In the genomic region with DNA sequence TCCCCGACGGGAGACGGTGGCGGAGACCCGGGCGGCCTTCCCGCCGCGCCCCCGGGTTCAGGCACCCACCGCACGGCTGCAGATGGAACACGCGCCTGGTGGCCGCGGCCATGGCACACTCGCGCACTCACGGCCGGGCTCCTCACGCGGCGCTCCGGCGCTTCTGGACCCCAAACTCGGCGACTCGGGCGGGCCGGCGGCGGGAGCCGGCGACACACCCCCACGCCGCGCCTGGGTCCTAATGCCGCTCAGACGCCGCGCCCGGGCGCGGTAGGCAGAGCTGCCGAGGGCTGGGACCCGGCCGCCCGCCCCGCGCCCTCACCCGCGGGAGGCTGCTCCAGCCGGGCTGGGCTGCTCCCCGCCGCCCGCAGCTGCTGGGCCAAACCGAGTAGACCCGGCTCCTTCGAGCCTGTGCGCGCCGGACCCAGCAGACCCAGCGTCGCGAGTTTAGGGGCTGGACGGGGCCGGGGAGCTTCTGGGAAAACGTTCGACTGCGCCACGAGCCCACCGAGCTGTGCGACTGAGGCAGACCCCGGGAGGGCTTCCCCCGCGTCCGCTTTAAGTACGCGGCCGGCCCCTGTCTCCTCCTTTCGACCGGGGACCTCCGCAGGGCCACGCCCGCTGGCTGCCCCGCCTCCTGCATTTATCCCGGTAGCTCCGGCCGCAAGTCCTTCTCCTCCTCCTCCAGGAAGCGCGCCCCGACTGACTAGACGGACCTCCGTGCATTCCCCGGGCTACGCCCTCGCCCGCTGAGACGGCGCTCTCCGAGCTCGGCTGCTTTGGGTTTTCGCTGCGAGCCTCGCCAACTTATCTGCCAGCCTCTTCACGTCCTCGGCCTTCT, we compare ENCODE assay signal across 1 cellular context.
TF ChIP-seq lines count a peak whose summit lies in the region.

A gene (minus strand): TSS at position 165 of the 841 bp plus-strand sequence. CDS start 53 bp downstream, at position 112.

TF ChIP-seq in HepG2, 621 proteins besides CTCF, POLR2A, EP300 and RAD21 (continued from another document and continues in another):
- TF ChIP-seq, protein P1, sequence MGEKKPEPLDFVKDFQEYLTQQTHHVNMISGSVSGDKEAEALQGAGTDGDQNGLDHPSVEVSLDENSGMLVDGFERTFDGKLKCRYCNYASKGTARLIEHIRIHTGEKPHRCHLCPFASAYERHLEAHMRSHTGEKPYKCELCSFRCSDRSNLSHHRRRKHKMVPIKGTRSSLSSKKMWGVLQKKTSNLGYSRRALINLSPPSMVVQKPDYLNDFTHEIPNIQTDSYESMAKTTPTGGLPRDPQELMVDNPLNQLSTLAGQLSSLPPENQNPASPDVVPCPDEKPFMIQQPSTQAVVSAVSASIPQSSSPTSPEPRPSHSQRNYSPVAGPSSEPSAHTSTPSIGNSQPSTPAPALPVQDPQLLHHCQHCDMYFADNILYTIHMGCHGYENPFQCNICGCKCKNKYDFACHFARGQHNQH (CRISPR knock-in tag; IDR thresholded peaks at IDR 0.05): no peak
- TF ChIP-seq ZNF10 (CRISPR knock-in tag; IDR thresholded peaks at IDR 0.05; ENCODE audit: borderline replicate concordance, low read depth): no peak
- TF ChIP-seq RCOR2 (CRISPR knock-in tag; IDR thresholded peaks at IDR 0.05): 0 out of 2 replicates have a peak, but pooled peaks have one; percentile 59
- TF ChIP-seq ZNF501 (CRISPR knock-in tag; IDR thresholded peaks at IDR 0.05): no peak; the same call in 1 of the 2 replicates
- peak; percentile 44 for TF ChIP-seq ZNF781 (CRISPR knock-in tag; IDR thresholded peaks at IDR 0.05; ENCODE audit: borderline replicate concordance, not compliant biosample characterization)
- no peak for TF ChIP-seq MIER3 (CRISPR knock-in tag; IDR thresholded peaks at IDR 0.05; ENCODE audit: borderline replicate concordance)
- TF ChIP-seq RNF2 (conservative IDR thresholded peaks at IDR 0.05; ENCODE audit: low read depth): peak; percentile 21; the same call in 1 of the 2 replicates
- peak; percentile 59; the same call in 1 of the 2 replicates for TF ChIP-seq ZNF225 (CRISPR knock-in tag; IDR thresholded peaks at IDR 0.05)
- TF ChIP-seq SRY (CRISPR knock-in tag; IDR thresholded peaks at IDR 0.05): peak; percentile 35
- TF ChIP-seq TBX2 (CRISPR knock-in tag; IDR thresholded peaks at IDR 0.05; ENCODE audit: borderline replicate concordance): peak; percentile 1; the same call in 1 of the 2 replicates
- TF ChIP-seq, protein P2, sequence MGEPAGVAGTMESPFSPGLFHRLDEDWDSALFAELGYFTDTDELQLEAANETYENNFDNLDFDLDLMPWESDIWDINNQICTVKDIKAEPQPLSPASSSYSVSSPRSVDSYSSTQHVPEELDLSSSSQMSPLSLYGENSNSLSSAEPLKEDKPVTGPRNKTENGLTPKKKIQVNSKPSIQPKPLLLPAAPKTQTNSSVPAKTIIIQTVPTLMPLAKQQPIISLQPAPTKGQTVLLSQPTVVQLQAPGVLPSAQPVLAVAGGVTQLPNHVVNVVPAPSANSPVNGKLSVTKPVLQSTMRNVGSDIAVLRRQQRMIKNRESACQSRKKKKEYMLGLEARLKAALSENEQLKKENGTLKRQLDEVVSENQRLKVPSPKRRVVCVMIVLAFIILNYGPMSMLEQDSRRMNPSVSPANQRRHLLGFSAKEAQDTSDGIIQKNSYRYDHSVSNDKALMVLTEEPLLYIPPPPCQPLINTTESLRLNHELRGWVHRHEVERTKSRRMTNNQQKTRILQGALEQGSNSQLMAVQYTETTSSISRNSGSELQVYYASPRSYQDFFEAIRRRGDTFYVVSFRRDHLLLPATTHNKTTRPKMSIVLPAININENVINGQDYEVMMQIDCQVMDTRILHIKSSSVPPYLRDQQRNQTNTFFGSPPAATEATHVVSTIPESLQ (CRISPR knock-in tag; conservative IDR thresholded peaks at IDR 0.05): no peak
- TF ChIP-seq ZMYM4 (CRISPR knock-in tag; IDR thresholded peaks at IDR 0.05): peak; percentile 63
- TF ChIP-seq, protein P3, sequence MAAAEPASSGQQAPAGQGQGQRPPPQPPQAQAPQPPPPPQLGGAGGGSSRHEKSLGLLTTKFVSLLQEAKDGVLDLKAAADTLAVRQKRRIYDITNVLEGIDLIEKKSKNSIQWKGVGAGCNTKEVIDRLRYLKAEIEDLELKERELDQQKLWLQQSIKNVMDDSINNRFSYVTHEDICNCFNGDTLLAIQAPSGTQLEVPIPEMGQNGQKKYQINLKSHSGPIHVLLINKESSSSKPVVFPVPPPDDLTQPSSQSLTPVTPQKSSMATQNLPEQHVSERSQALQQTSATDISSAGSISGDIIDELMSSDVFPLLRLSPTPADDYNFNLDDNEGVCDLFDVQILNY (CRISPR knock-in tag; conservative IDR thresholded peaks at IDR 0.05): no peak
- TF ChIP-seq TBP (CRISPR knock-in tag; IDR thresholded peaks at IDR 0.05): 0 out of 2 replicates have a peak, but pooled peaks have one; percentile 66
- TF ChIP-seq, protein P4, sequence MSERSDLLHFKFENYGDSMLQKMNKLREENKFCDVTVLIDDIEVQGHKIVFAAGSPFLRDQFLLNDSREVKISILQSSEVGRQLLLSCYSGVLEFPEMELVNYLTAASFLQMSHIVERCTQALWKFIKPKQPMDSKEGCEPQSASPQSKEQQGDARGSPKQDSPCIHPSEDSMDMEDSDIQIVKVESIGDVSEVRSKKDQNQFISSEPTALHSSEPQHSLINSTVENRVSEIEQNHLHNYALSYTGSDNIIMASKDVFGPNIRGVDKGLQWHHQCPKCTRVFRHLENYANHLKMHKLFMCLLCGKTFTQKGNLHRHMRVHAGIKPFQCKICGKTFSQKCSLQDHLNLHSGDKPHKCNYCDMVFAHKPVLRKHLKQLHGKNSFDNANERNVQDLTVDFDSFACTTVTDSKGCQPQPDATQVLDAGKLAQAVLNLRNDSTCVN (CRISPR knock-in tag; IDR thresholded peaks at IDR 0.05; ENCODE audit: borderline replicate concordance): no peak
- TF ChIP-seq ZSCAN12 (CRISPR knock-in tag; IDR thresholded peaks at IDR 0.05): no peak
- TF ChIP-seq SATB2 (CRISPR knock-in tag; IDR thresholded peaks at IDR 0.05): 0 out of 2 replicates have a peak, but pooled peaks have one; percentile 29
- peak; percentile 4; the same call in 1 of the 2 replicates for TF ChIP-seq ZFX (CRISPR knock-in tag; IDR thresholded peaks at IDR 0.05; ENCODE audit: low read depth)
- TF ChIP-seq PCBP1 (IDR thresholded peaks at IDR 0.05; ENCODE audit: borderline replicate concordance, low read depth, low read length): peak; percentile 58; the same call in 1 of the 2 replicates
- TF ChIP-seq HMG20B (CRISPR knock-in tag; conservative IDR thresholded peaks at IDR 0.05): no peak
- peak; percentile 57; the same call in 1 of the 2 replicates for TF ChIP-seq ZNF569 (CRISPR knock-in tag; IDR thresholded peaks at IDR 0.05; ENCODE audit: borderline replicate concordance)
- TF ChIP-seq HDAC2 (CRISPR knock-in tag; IDR thresholded peaks at IDR 0.05): 0 out of 2 replicates have a peak, but pooled peaks have one; percentile 24
- TF ChIP-seq, protein P5, sequence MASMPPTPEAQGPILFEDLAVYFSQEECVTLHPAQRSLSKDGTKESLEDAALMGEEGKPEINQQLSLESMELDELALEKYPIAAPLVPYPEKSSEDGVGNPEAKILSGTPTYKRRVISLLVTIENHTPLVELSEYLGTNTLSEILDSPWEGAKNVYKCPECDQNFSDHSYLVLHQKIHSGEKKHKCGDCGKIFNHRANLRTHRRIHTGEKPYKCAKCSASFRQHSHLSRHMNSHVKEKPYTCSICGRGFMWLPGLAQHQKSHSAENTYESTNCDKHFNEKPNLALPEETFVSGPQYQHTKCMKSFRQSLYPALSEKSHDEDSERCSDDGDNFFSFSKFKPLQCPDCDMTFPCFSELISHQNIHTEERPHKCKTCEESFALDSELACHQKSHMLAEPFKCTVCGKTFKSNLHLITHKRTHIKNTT (CRISPR knock-in tag; IDR thresholded peaks at IDR 0.05): 0 out of 2 replicates have a peak, but pooled peaks have one; percentile 69
- TF ChIP-seq, protein P6, sequence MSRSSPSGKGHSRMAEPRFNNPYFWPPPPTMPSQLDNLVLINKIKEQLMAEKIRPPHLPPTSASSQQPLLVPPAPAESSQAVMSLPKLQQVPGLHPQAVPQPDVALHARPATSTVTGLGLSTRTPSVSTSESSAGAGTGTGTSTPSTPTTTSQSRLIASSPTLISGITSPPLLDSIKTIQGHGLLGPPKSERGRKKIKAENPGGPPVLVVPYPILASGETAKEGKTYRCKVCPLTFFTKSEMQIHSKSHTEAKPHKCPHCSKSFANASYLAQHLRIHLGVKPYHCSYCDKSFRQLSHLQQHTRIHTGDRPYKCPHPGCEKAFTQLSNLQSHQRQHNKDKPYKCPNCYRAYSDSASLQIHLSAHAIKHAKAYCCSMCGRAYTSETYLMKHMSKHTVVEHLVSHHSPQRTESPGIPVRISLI (CRISPR knock-in tag; IDR thresholded peaks at IDR 0.05; ENCODE audit: borderline replicate concordance): no peak
- TF ChIP-seq ZNF563 (CRISPR knock-in tag; IDR thresholded peaks at IDR 0.05): peak; percentile 70
- 0 out of 2 replicates have a peak, but pooled peaks have one; percentile 13 for TF ChIP-seq FOSL1 (CRISPR knock-in tag; IDR thresholded peaks at IDR 0.05; ENCODE audit: borderline replicate concordance)
- 0 out of 2 replicates have a peak, but pooled peaks have one; percentile 53 for TF ChIP-seq IRX3 (CRISPR knock-in tag; IDR thresholded peaks at IDR 0.05; ENCODE audit: borderline replicate concordance, low read depth)
- peak; percentile 28; the same call in 1 of the 2 replicates for TF ChIP-seq NCOA2 (CRISPR knock-in tag; IDR thresholded peaks at IDR 0.05)
- peak; percentile 55; the same call in 1 of the 2 replicates for TF ChIP-seq NFKB2 (CRISPR knock-in tag; IDR thresholded peaks at IDR 0.05; ENCODE audit: borderline replicate concordance)
- TF ChIP-seq, protein P7, sequence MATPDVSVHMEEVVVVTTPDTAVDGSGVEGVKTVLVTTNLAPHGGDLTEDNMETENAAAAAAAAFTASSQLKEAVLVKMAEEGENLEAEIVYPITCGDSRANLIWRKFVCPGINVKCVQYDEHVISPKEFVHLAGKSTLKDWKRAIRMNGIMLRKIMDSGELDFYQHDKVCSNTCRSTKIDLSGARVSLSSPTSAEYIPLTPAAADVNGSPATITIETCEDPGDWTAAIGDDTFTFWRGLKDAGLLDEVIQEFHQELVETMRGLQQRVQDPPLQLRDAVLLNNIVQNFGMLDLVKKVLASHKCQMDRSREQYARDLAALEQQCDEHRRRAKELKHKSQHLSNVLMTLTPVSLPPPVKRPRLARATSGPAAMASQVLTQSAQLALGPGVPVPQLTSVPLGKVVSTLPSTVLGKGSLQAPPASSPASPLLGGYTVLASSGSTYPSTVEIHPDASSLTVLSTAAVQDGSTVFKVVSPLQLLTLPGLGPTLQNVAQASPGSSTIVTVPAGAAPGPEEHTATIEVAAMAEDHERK (CRISPR knock-in tag; IDR thresholded peaks at IDR 0.05; ENCODE audit: low read depth): no peak
- 0 out of 2 replicates have a peak, but pooled peaks have one; percentile 15 for TF ChIP-seq RARA (CRISPR knock-in tag; IDR thresholded peaks at IDR 0.05)
- TF ChIP-seq, protein P8, sequence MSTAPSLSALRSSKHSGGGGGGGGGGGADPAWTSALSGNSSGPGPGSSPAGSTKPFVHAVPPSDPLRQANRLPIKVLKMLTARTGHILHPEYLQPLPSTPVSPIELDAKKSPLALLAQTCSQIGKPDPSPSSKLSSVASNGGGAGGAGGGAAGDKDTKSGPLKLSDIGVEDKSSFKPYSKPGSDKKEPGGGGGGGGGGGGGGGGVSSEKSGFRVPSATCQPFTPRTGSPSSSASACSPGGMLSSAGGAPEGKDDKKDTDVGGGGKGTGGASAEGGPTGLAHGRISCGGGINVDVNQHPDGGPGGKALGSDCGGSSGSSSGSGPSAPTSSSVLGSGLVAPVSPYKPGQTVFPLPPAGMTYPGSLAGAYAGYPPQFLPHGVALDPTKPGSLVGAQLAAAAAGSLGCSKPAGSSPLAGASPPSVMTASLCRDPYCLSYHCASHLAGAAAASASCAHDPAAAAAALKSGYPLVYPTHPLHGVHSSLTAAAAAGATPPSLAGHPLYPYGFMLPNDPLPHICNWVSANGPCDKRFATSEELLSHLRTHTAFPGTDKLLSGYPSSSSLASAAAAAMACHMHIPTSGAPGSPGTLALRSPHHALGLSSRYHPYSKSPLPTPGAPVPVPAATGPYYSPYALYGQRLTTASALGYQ (CRISPR knock-in tag; IDR thresholded peaks at IDR 0.05): peak; percentile 14; the same call in 1 of the 2 replicates
- TF ChIP-seq, protein P9, sequence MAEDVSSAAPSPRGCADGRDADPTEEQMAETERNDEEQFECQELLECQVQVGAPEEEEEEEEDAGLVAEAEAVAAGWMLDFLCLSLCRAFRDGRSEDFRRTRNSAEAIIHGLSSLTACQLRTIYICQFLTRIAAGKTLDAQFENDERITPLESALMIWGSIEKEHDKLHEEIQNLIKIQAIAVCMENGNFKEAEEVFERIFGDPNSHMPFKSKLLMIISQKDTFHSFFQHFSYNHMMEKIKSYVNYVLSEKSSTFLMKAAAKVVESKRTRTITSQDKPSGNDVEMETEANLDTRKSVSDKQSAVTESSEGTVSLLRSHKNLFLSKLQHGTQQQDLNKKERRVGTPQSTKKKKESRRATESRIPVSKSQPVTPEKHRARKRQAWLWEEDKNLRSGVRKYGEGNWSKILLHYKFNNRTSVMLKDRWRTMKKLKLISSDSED (CRISPR knock-in tag; IDR thresholded peaks at IDR 0.05): 0 out of 2 replicates have a peak, but pooled peaks have one; percentile 65
- peak; percentile 23; the same call in 1 of the 2 replicates for TF ChIP-seq CHCHD3 (CRISPR knock-in tag; IDR thresholded peaks at IDR 0.05)
- TF ChIP-seq LCORL (IDR thresholded peaks at IDR 0.05): no peak
- no peak for TF ChIP-seq LCORL (CRISPR knock-in tag; IDR thresholded peaks at IDR 0.05)
- no peak for TF ChIP-seq CBX1 (IDR thresholded peaks at IDR 0.05; ENCODE audit: low read depth)
